11 cellular contexts compared by ENCODE assay signal in the genomic region with DNA sequence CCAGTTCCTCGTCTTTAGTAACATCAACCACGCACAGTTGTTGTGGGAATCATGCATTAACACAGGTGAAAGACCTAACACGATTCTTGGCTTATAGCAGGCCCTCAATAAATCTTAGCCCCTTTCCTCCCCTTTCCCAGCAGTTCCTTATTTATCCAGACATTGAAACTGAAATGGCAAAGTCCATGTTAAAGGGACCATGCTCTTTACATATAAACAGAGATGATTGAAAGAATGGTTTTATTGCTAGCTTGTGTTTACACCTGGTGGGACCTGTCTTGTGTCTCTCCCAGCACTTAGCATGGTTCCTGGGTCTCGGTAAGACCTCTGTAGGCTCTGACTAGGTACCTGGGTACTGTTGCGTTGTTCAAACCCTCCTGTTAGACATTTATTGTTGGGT.
"Had no signal": no experiment of that assay in that cellular context is flagged by ENCODE, and none has a peak within 500 bp of the region (broad histone marks: within the 10 kb centered on the region; RNA-seq: fewer than 3 reads in every experiment).

No MANE protein-coding gene starts in this region.

- H3K4me1 ChIP-seq: HAP-1 had no signal

- FAIRE-seq: H1, H54 had no signal

- H2AFZ ChIP-seq: GM23248, GM23338 had no signal

- H3K27ac ChIP-seq: GM23248 had no signal

- H3K27ac Mint-ChIP-seq: GM23338, H9, HFFc6 had no signal

- DNase-seq: GM23248, GOT3, H7, H9, HCEC 1CT, HFFc6 had no signal

- H3K4me2 ChIP-seq: GM23338 had no signal

- H3K9ac ChIP-seq: GM23248 had no signal

- H3K4me3 Mint-ChIP-seq: GM23338, H9, HFFc6 had no signal

- H3K9me3 Mint-ChIP-seq: GM23338 had no signal

- H3K36me3 ChIP-seq: HAP-1 had no signal

- H3K9me3 ChIP-seq: HAP-1 had no signal

- H3K4me3 ChIP-seq: GM23248, GM23338, HAP-1 had no signal

- ATAC-seq: GM23338, HCT116 had no signal
